9 cellular contexts compared by ENCODE assay signal in genomic region chr4:158211288-158211687, GRCh38. TPM values are rescaled to one million over a fixed set of nuclear protein-coding genes. Genes with fewer than 3 reads are reported as not detected.
A peak's percentile ranks its signal among the peaks of the same experiment; 100 is the strongest.
DNase-seq lines count a peak whose midpoint lies in the region; FAIRE-seq and TF ChIP-seq lines count a peak whose summit lies in the region.
"Had no signal": no experiment of that assay in that cellular context is flagged by ENCODE, and none has a peak within 500 bp of the region (broad histone marks: within the 10 kb centered on the region; RNA-seq: fewer than 3 reads in every experiment).

No MANE protein-coding gene starts in this region.

- H3K36me3 Mint-ChIP-seq in CD4-positive, alpha-beta memory T cell = no peaks in the 10 kb centered on the region

- H2AFZ ChIP-seq in endothelial cell of umbilical vein (ENCODE audit: low read depth, low read length) (peak overlapping the region; percentile 52), osteoblast (ENCODE audit: low read length) (peak overlapping the region; percentile 89)

- POLR2A ChIA-PET in CD4-positive, alpha-beta memory T cell (lab: Charles Lee; ENCODE audit: partially characterized antibody) = no interaction called here
- POLR2A ChIA-PET in endothelial cell of umbilical vein (lab: Charles Lee) = no interaction called here

- TF ChIP-seq CTCF in endothelial cell of umbilical vein (IDR thresholded peaks at IDR 0.05; ENCODE audit: extremely low read depth in 1 of 2, insufficient read depth in 1 of 2, low read depth in 1 of 2, low read length in 2 of 2) (no peak), osteoblast (IDR thresholded peaks at IDR 0.05; ENCODE audit: extremely low read depth, low read depth, low read length) (no peak)

- H3K9me1 ChIP-seq in endothelial cell of umbilical vein (replicated peaks; ENCODE audit: control insufficient read depth, extremely low read depth, insufficient read depth, low read length) = no peaks in the 10 kb centered on the region

- H3K79me2 ChIP-seq in endothelial cell of umbilical vein (ENCODE audit: control insufficient read depth, insufficient read depth, low read length) = no peaks in the 10 kb centered on the region
- H3K79me2 ChIP-seq in osteoblast (ENCODE audit: insufficient read depth, low read length) = no peaks in the 10 kb centered on the region

- H3K27ac ChIP-seq in CD4-positive, alpha-beta memory T cell (ENCODE audit: low read depth, low read length) = no peak overlapping the region
- no peak overlapping the region for H3K27ac ChIP-seq in endothelial cell of umbilical vein (ENCODE audit: insufficient read depth, low read depth, low read length)
- H3K27ac ChIP-seq in osteoblast (ENCODE audit: low read depth, low read length) = peak overlapping the region; percentile 74

- intact Hi-C loops in CD4-positive, alpha-beta memory T cell (cut with micrococcal nuclease) = no loop called here
- intact Hi-C loops in endothelial cell of umbilical vein (cut with micrococcal nuclease) = loop anchor here (2.0 kb wide), 1 partner anchor 40 kb away; no protein-coding TSS in a partner anchor

- dilution Hi-C loops in endothelial cell of umbilical vein (cut with MboI; ENCODE audit: extremely low pct_ligation_motif_present, low sequenced_read_pairs) = no loop called here

- peak overlapping the region; percentile 68 for H3K9ac ChIP-seq in endothelial cell of umbilical vein (replicated peaks; ENCODE audit: extremely low read depth, insufficient read depth, low read length)

- BruUV-seq in endothelial cell of umbilical vein (replicated peaks; lab: Mats Ljungman, UMichigan) = no TSS peak

- H3K36me3 ChIP-seq in CD4-positive, alpha-beta memory T cell (ENCODE audit: insufficient read depth, low read length) = no peaks in the 10 kb centered on the region
- H3K36me3 ChIP-seq in endothelial cell of umbilical vein (ENCODE audit: control insufficient read depth in 2 of 2, extremely low read depth in 1 of 2, insufficient read depth in 2 of 2, low read length in 2 of 2) (peaks cover 0 to 2% of the 10 kb centered on the region in 2 experiments), osteoblast (ENCODE audit: insufficient read depth, low read length) (no peaks in the 10 kb centered on the region)

- peak overlapping the region in 5 of 8 donors; percentile 1 to 52 (median 30) for H3K4me3 Mint-ChIP-seq in CD4-positive, alpha-beta memory T cell

- peaks cover 3 to 10% (median 7%) of the 10 kb centered on the region in 4 donors for H3K4me1 Mint-ChIP-seq in CD4-positive, alpha-beta memory T cell

- H3K4me2 ChIP-seq in endothelial cell of umbilical vein (ENCODE audit: insufficient read depth, low read length) = peak overlapping the region; percentile 86
- peak overlapping the region; percentile 81 for H3K4me2 ChIP-seq in osteoblast (ENCODE audit: insufficient read depth, low read length)

- H3K4me1 ChIP-seq in CD4-positive, alpha-beta memory T cell (ENCODE audit: insufficient read depth, low read length) = no peaks in the 10 kb centered on the region
- H3K4me1 ChIP-seq in endothelial cell of umbilical vein (ENCODE audit: control insufficient read depth, extremely low read depth, insufficient read depth, low read length) = peaks cover 15% of the 10 kb centered on the region
- peaks cover 10% of the 10 kb centered on the region for H3K4me1 ChIP-seq in osteoblast (ENCODE audit: insufficient read depth, low read length)

- no peak for TF ChIP-seq POLR2A in endothelial cell of umbilical vein (IDR thresholded peaks at IDR 0.05; ENCODE audit: low read depth, low read length)

- peaks cover 12 to 13% of the 10 kb centered on the region in 2 donors for H3K27me3 Mint-ChIP-seq in CD4-positive, alpha-beta memory T cell

- DNase-seq in CD4-positive, alpha-beta memory T cell = no peak
- DNase-seq in NCI-H146 (lab: John Stamatoyannopoulos, UW) (peak; percentile 57), endothelial cell of umbilical vein (ENCODE audit: low read depth, low spot score) (peak; percentile 49), osteoblast (ENCODE audit: insufficient read length, low spot score, missing footprints) (no peak), activated T-cell treated with anti-CD3 and anti-CD28 coated beads for 4 hours (no peak), NCI-H1930 (lab: John Stamatoyannopoulos, UW) (no peak), EL (no peak)
- DNase-seq in stimulated activated CD4-positive, alpha-beta T cell treated with anti-CD3 and anti-CD28 coated beads, Interleukin-2, amount 100 ng/mL, for 24 hours = no peak
- DNase-seq: stimulated activated CD4-positive, alpha-beta T cell treated with anti-CD3 and anti-CD28 coated beads, Interleukin-12 subunit alpha, Interleukin-12 subunit beta, amount 100 ng/mL, for 4 hours had no signal

- peaks cover 0 to 6% (median 1%) of the 10 kb centered on the region in 8 donors for H3K9me3 Mint-ChIP-seq in CD4-positive, alpha-beta memory T cell

- FAIRE-seq in endothelial cell of umbilical vein (lab: Jason Lieb, UNC) = no peak

- H4K20me1 ChIP-seq in endothelial cell of umbilical vein (replicated peaks; ENCODE audit: control insufficient read depth, extremely low read depth, insufficient read depth, low read length) (no peaks in the 10 kb centered on the region), osteoblast (ENCODE audit: insufficient read depth, low read length) (no peaks in the 10 kb centered on the region)

- H3K9me3 ChIP-seq in CD4-positive, alpha-beta memory T cell (ENCODE audit: control insufficient read depth in 1 of 2, low read length in 2 of 2) = no peaks in the 10 kb centered on the region
- no peaks in the 10 kb centered on the region for H3K9me3 ChIP-seq in endothelial cell of umbilical vein (replicated peaks; ENCODE audit: control insufficient read depth, insufficient read depth, low read length)
- H3K9me3 ChIP-seq in osteoblast (ENCODE audit: low read depth, low read length) = no peaks in the 10 kb centered on the region

- H3K27ac Mint-ChIP-seq in CD4-positive, alpha-beta memory T cell = no peak overlapping the region

- H3K4me3 ChIP-seq in CD4-positive, alpha-beta memory T cell (ENCODE audit: low read length in 2 of 2) = no peak overlapping the region
- H3K4me3 ChIP-seq in endothelial cell of umbilical vein (replicated peaks in 1 of 3; ENCODE audit: insufficient read depth in 1 of 3, low read depth in 1 of 3, low read length in 3 of 3) (no peak overlapping the region), osteoblast (ENCODE audit: insufficient read depth, low read length) (peak overlapping the region; percentile 72)

- H3K27me3 ChIP-seq in CD4-positive, alpha-beta memory T cell (ENCODE audit: insufficient read depth, low read length) = no peaks in the 10 kb centered on the region
- no peaks in the 10 kb centered on the region for H3K27me3 ChIP-seq in endothelial cell of umbilical vein (ENCODE audit: control insufficient read depth in 2 of 2, insufficient read depth in 2 of 2, low read length in 2 of 2)
- H3K27me3 ChIP-seq in osteoblast (ENCODE audit: insufficient read depth, low read length) = no peaks in the 10 kb centered on the region

- CTCF ChIA-PET in CD4-positive, alpha-beta memory T cell (lab: Charles Lee; ENCODE audit: partially characterized antibody) = no interaction called here
- CTCF ChIA-PET in endothelial cell of umbilical vein (lab: Charles Lee) = interaction anchor here (1.4 to 3.3 kb wide), 4 partner anchors 16 to 45 kb away, joined by 4 to 14 read pairs (median 10); no protein-coding TSS in a partner anchor

TF ChIP-seq in endothelial cell of umbilical vein, 7 proteins besides CTCF, POLR2A, EP300 and RAD21:
- TF ChIP-seq GATA2 (IDR thresholded peaks at IDR 0.05; ENCODE audit: insufficient read depth, insufficient read length, low read depth, low read length) = peak; percentile 42
- TF ChIP-seq FOS (IDR thresholded peaks at IDR 0.05; ENCODE audit: borderline replicate concordance, insufficient read depth, low read length) = no peak
- TF ChIP-seq, protein P1, sequence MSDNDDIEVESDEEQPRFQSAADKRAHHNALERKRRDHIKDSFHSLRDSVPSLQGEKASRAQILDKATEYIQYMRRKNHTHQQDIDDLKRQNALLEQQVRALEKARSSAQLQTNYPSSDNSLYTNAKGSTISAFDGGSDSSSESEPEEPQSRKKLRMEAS (IDR thresholded peaks at IDR 0.05; ENCODE audit: insufficient read depth, insufficient read length) = no peak
- no peak for TF ChIP-seq EZH2 (IDR thresholded peaks at IDR 0.05; ENCODE audit: borderline replicate concordance, low read depth, low read length, severe bottlenecking)
TF ChIP-seq in endothelial cell of umbilical vein: peak in this region for 1.

RNA-seq across cellular contexts. Expression of gene TMEM144, which starts 1.0 kb away (rescaled TPM):
- total RNA-seq in CD4-positive, alpha-beta memory T cell = under 1 TPM in 1 of 2 experiments, not detected in 1; 0.61 TPM
- polyA plus RNA-seq in CD4-positive, alpha-beta memory T cell = not detected
- total RNA-seq in endothelial cell of umbilical vein (23.0 and 23.9 TPM in 2 replicates), osteoblast (6.8 and 8.0 TPM in 2 replicates)
- polyA plus RNA-seq in endothelial cell of umbilical vein = 10.5 and 10.6 TPM in 2 replicates
- polyA plus RNA-seq in endothelial cell of umbilical vein (2011; cell fraction: cytosol; rRNA removed) = 2.3 and 3.1 TPM in 2 replicates
- 78.6 and 80.6 TPM in 2 replicates for polyA plus RNA-seq in endothelial cell of umbilical vein (2011; cell fraction: nucleus; rRNA removed)
- polyA plus RNA-seq in endothelial cell of umbilical vein (2012) = 5.2 and 5.6 TPM in 2 replicates
- polyA minus RNA-seq in endothelial cell of umbilical vein = 70.2 and 95.2 TPM in 2 replicates
- polyA minus RNA-seq in endothelial cell of umbilical vein (2011; cell fraction: cytosol; rRNA and poly(A)+ RNA removed) = 2.2 TPM
- 156 and 223 TPM in 2 replicates for polyA minus RNA-seq in endothelial cell of umbilical vein (2011; cell fraction: nucleus; rRNA and poly(A)+ RNA removed)

RNA-seq across cellular contexts. Expression of gene GASK1B, which starts 38.5 kb away (rescaled TPM):
- under 1 TPM; 0.58 to 0.70 TPM for total RNA-seq in CD4-positive, alpha-beta memory T cell
- polyA plus RNA-seq in CD4-positive, alpha-beta memory T cell = not detected
- total RNA-seq in endothelial cell of umbilical vein (235 and 238 TPM in 2 replicates), osteoblast (35.4 and 42.0 TPM in 2 replicates)
- polyA plus RNA-seq in endothelial cell of umbilical vein = 141 and 160 TPM in 2 replicates
- polyA plus RNA-seq in endothelial cell of umbilical vein (2011; cell fraction: cytosol; rRNA removed) = 95.6 and 113 TPM in 2 replicates
- polyA plus RNA-seq in endothelial cell of umbilical vein (2011; cell fraction: nucleus; rRNA removed) = 127 and 148 TPM in 2 replicates
- 142 and 143 TPM in 2 replicates for polyA plus RNA-seq in endothelial cell of umbilical vein (2012)
- polyA minus RNA-seq in endothelial cell of umbilical vein = 352 and 369 TPM in 2 replicates
- polyA minus RNA-seq in endothelial cell of umbilical vein (2011; cell fraction: cytosol; rRNA and poly(A)+ RNA removed) = not detected
- polyA minus RNA-seq in endothelial cell of umbilical vein (2011; cell fraction: nucleus; rRNA and poly(A)+ RNA removed) = 427 and 439 TPM in 2 replicates

Comparison
In these comparisons a context has a peak if more than half of its experiments do, and no peak if none do; other contexts are left out.
1. DNase-seq: peak in NCI-H146 (single experiment) and endothelial cell of umbilical vein (single experiment); none in CD4-positive, alpha-beta memory T cell (0 of 5), osteoblast (single experiment), stimulated activated CD4-positive, alpha-beta T cell treated with anti-CD3 and anti-CD28 coated beads, Interleukin-2, amount 100 ng/mL, for 24 hours (0 of 2), activated T-cell treated with anti-CD3 and anti-CD28 coated beads for 4 hours (single experiment), NCI-H1930 (0 of 2) and EL (single experiment).
2. RNA of gene GASK1B, which starts 38.5 kb away (total RNA-seq): 235 to 238 TPM in endothelial cell of umbilical vein and 35.4 to 42.0 TPM in osteoblast; 0.58 to 0.70 TPM in CD4-positive, alpha-beta memory T cell; every median in the first group is over 10 times any median in the second.